Comparison of ENCODE assay signal across 2 cellular contexts in the genomic region with DNA sequence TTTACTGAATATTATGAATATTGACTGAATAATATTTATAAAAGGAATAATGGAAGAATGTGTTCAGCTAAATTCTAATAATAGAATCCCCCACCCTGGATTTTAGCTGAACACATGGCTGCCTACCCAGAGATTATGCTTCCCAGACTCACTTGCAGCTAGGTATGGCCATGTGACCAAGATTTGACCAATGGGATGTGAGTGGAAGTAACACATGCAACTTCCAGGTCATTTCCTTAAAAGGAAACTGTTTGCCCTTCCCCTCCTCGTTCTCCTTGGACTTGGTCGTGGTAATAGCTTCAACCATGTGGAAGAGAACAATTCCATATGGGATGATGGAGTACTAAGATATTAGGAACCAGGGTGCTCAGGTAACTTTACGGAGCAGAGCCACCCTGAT.
A peak's percentile ranks its signal among the peaks of the same experiment; 100 is the strongest.
TF ChIP-seq lines count a peak whose summit lies in the region.

No MANE protein-coding gene starts in this region.

TF ChIP-seq in SK-N-SH treated with all-trans-retinoic acid at 6 μM for 48 hours, 23 proteins besides CTCF, POLR2A, EP300 and RAD21 (continued from another document):
- no peak for TF ChIP-seq CSRNP3 (CRISPR knock-in tag; IDR thresholded peaks at IDR 0.05)
- no peak for TF ChIP-seq GLIS3 (CRISPR knock-in tag; IDR thresholded peaks at IDR 0.05)
- no peak for TF ChIP-seq ZFP30 (CRISPR knock-in tag; IDR thresholded peaks at IDR 0.05)
- TF ChIP-seq CSDC2 (CRISPR knock-in tag; IDR thresholded peaks at IDR 0.05): no peak
- TF ChIP-seq ZNF70 (CRISPR knock-in tag; IDR thresholded peaks at IDR 0.05): no peak
- no peak for TF ChIP-seq ZNF8 (CRISPR knock-in tag; IDR thresholded peaks at IDR 0.05)
- no peak for TF ChIP-seq CREB5 (CRISPR knock-in tag; IDR thresholded peaks at IDR 0.05; ENCODE audit: low read depth)
- no peak for TF ChIP-seq ZC3H10 (CRISPR knock-in tag; IDR thresholded peaks at IDR 0.05)
- no peak for TF ChIP-seq PPARA (CRISPR knock-in tag; IDR thresholded peaks at IDR 0.05; ENCODE audit: borderline replicate concordance)

TF ChIP-seq in K562, 482 proteins besides CTCF, POLR2A, EP300 and RAD21 (continued from another document):
- TF ChIP-seq ZNF407 (IDR thresholded peaks at IDR 0.05; ENCODE audit: low read depth) (no peak), NFYB (IDR thresholded peaks at IDR 0.05; ENCODE audit: extremely low read depth, insufficient read length) (peak; percentile 67), USF2 (CRISPR knock-in tag; IDR thresholded peaks at IDR 0.05) (peak; percentile 50), CBX3 (IDR thresholded peaks at IDR 0.05; ENCODE audit: borderline replicate concordance in 1 of 2, low read length in 2 of 2) (0 out of 3 replicates have a peak, but pooled peaks of 1 of the 2 experiments have one; percentile 25), HOMEZ (CRISPR knock-in tag; IDR thresholded peaks at IDR 0.05) (no peak), TCF7 (IDR thresholded peaks at IDR 0.05; ENCODE audit: borderline replicate concordance) (no peak), BMI1 (IDR thresholded peaks at IDR 0.05; ENCODE audit: low read length) (no peak), SMAD3 (CRISPR knock-in tag; conservative IDR thresholded peaks at IDR 0.05) (no peak), BDP1 (IDR thresholded peaks at IDR 0.05; ENCODE audit: insufficient read depth, insufficient read length) (no peak), TARDBP (IDR thresholded peaks at IDR 0.05) (no peak), ZNF668 (CRISPR knock-in tag; IDR thresholded peaks at IDR 0.05) (no peak)
- TF ChIP-seq, protein P1, sequence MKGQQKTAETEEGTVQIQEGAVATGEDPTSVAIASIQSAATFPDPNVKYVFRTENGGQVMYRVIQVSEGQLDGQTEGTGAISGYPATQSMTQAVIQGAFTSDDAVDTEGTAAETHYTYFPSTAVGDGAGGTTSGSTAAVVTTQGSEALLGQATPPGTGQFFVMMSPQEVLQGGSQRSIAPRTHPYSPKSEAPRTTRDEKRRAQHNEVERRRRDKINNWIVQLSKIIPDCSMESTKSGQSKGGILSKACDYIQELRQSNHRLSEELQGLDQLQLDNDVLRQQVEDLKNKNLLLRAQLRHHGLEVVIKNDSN (CRISPR knock-in tag; IDR thresholded peaks at IDR 0.05): peak; percentile 70
- TF ChIP-seq, protein P2, sequence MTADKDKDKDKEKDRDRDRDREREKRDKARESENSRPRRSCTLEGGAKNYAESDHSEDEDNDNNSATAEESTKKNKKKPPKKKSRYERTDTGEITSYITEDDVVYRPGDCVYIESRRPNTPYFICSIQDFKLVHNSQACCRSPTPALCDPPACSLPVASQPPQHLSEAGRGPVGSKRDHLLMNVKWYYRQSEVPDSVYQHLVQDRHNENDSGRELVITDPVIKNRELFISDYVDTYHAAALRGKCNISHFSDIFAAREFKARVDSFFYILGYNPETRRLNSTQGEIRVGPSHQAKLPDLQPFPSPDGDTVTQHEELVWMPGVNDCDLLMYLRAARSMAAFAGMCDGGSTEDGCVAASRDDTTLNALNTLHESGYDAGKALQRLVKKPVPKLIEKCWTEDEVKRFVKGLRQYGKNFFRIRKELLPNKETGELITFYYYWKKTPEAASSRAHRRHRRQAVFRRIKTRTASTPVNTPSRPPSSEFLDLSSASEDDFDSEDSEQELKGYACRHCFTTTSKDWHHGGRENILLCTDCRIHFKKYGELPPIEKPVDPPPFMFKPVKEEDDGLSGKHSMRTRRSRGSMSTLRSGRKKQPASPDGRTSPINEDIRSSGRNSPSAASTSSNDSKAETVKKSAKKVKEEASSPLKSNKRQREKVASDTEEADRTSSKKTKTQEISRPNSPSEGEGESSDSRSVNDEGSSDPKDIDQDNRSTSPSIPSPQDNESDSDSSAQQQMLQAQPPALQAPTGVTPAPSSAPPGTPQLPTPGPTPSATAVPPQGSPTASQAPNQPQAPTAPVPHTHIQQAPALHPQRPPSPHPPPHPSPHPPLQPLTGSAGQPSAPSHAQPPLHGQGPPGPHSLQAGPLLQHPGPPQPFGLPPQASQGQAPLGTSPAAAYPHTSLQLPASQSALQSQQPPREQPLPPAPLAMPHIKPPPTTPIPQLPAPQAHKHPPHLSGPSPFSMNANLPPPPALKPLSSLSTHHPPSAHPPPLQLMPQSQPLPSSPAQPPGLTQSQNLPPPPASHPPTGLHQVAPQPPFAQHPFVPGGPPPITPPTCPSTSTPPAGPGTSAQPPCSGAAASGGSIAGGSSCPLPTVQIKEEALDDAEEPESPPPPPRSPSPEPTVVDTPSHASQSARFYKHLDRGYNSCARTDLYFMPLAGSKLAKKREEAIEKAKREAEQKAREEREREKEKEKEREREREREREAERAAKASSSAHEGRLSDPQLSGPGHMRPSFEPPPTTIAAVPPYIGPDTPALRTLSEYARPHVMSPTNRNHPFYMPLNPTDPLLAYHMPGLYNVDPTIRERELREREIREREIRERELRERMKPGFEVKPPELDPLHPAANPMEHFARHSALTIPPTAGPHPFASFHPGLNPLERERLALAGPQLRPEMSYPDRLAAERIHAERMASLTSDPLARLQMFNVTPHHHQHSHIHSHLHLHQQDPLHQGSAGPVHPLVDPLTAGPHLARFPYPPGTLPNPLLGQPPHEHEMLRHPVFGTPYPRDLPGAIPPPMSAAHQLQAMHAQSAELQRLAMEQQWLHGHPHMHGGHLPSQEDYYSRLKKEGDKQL (CRISPR knock-in tag; IDR thresholded peaks at IDR 0.05; ENCODE audit: borderline replicate concordance): no peak
